Comparison of ENCODE assay signal across 8 cellular contexts in genomic region chr15:90814193-90814811, GRCh38. TPM values are rescaled to one million over a fixed set of nuclear protein-coding genes. Genes with fewer than 3 reads are reported as not detected.
A peak's percentile ranks its signal among the peaks of the same experiment; 100 is the strongest.
DNase-seq lines count a peak whose midpoint lies in the region; ATAC-seq and TF ChIP-seq lines count a peak whose summit lies in the region.

No MANE protein-coding gene starts in this region.

- no peaks in the 10 kb centered on the region for H3K9me3 Mint-ChIP-seq in CD14-positive monocyte
- H3K9me3 Mint-ChIP-seq in activated naive CD8-positive, alpha-beta T cell treated with anti-CD3 and anti-CD28 coated beads, Interleukin-2, amount 10 ng/mL, durations not matched to agents 7 days and 5 days = no peaks in the 10 kb centered on the region
- H3K9me3 Mint-ChIP-seq in memory B cell = no peaks in the 10 kb centered on the region

- TF ChIP-seq CTCF in CD14-positive monocyte (IDR thresholded peaks at IDR 0.05) = no peak

- DNase-seq in CD14-positive monocyte (ENCODE audit: low spot score) (no peak), memory B cell (ENCODE audit: low spot score in 2 of 2) (no peak), Kasumi-1 (lab: John Stamatoyannopoulos, UW) (no peak), AML-193 (lab: John Stamatoyannopoulos, UW) (no peak), NCI-H2196 (lab: John Stamatoyannopoulos, UW; ENCODE audit: unreplicated experiment) (no peak)
- no peak for DNase-seq in activated naive CD8-positive, alpha-beta T cell treated with anti-CD3 and anti-CD28 coated beads, Interleukin-2, amount 10 ng/mL, durations not matched to agents 7 days and 5 days
- no peak for DNase-seq in effector CD4-positive, alpha-beta T cell

- peak overlapping the region in 4 of 7 donors; percentile 25 to 73 (median 54) for H3K27ac Mint-ChIP-seq in CD14-positive monocyte
- H3K27ac Mint-ChIP-seq in activated naive CD8-positive, alpha-beta T cell treated with anti-CD3 and anti-CD28 coated beads, Interleukin-2, amount 10 ng/mL, durations not matched to agents 7 days and 5 days = peak overlapping the region; percentile 91
- peak overlapping the region; percentile 41 for H3K27ac Mint-ChIP-seq in memory B cell

- intact Hi-C loops in CD14-positive monocyte (cut with micrococcal nuclease) = loop anchor here in 1 of 2 donors (10.0 kb wide), 1 partner anchor 60 kb away; no protein-coding TSS in a partner anchor

- H3K4me1 Mint-ChIP-seq in CD14-positive monocyte = peaks cover 54% of the 10 kb centered on the region
- peaks cover 68% of the 10 kb centered on the region for H3K4me1 Mint-ChIP-seq in activated naive CD8-positive, alpha-beta T cell treated with anti-CD3 and anti-CD28 coated beads, Interleukin-2, amount 10 ng/mL, durations not matched to agents 7 days and 5 days
- H3K4me1 Mint-ChIP-seq in memory B cell = peaks cover 24% of the 10 kb centered on the region

- H3K27me3 Mint-ChIP-seq in CD14-positive monocyte (ENCODE audit: low read depth in 3 of 3) = peaks cover 0 to 4% (median 0%) of the 10 kb centered on the region in 3 donors
- no peaks in the 10 kb centered on the region for H3K27me3 Mint-ChIP-seq in activated naive CD8-positive, alpha-beta T cell treated with anti-CD3 and anti-CD28 coated beads, Interleukin-2, amount 10 ng/mL, durations not matched to agents 7 days and 5 days
- no peaks in the 10 kb centered on the region for H3K27me3 Mint-ChIP-seq in memory B cell

- POLR2A ChIA-PET in activated naive CD8-positive, alpha-beta T cell treated with anti-CD3 and anti-CD28 coated beads, Interleukin-2, amount 10 ng/mL, durations not matched to agents 7 days and 5 days (lab: Charles Lee) = interaction anchor here (1.0 to 5.1 kb wide), 6 partner anchors 15 to 89 kb away, joined by 4 to 22 read pairs (median 5); partner anchors contain the start of gene MAN2A2

- peaks cover 27 to 29% of the 10 kb centered on the region in 2 donors for H3K36me3 Mint-ChIP-seq in CD14-positive monocyte
- H3K36me3 Mint-ChIP-seq in activated naive CD8-positive, alpha-beta T cell treated with anti-CD3 and anti-CD28 coated beads, Interleukin-2, amount 10 ng/mL, durations not matched to agents 7 days and 5 days = peaks cover 36% of the 10 kb centered on the region
- peaks cover 24% of the 10 kb centered on the region for H3K36me3 Mint-ChIP-seq in memory B cell

- H3K4me3 Mint-ChIP-seq in CD14-positive monocyte = no peak overlapping the region
- H3K4me3 Mint-ChIP-seq in activated naive CD8-positive, alpha-beta T cell treated with anti-CD3 and anti-CD28 coated beads, Interleukin-2, amount 10 ng/mL, durations not matched to agents 7 days and 5 days = peak overlapping the region; percentile 37
- no peak overlapping the region for H3K4me3 Mint-ChIP-seq in memory B cell

- ATAC-seq in GM21529 (IDR thresholded peaks at IDR 0.05; ENCODE audit: unreplicated experiment) = peak; percentile 44
- ATAC-seq in activated naive CD8-positive, alpha-beta T cell treated with anti-CD3 and anti-CD28 coated beads, Interleukin-2, amount 10 ng/mL, durations not matched to agents 7 days and 5 days (ENCODE audit: low read depth) = no peak
- no peak for ATAC-seq in memory B cell (ENCODE audit: low read depth)

RNA-seq across cellular contexts. Expression of gene FURIN, which starts 54.1 kb away (rescaled TPM):
- polyA plus RNA-seq in CD14-positive monocyte = 10 to 100 TPM in 1 of 2 donors, 1 to 10 TPM in 1; 6.5 to 14.3 TPM
- 10 to 100 TPM; 62.2 to 63.5 TPM for total RNA-seq in activated naive CD8-positive, alpha-beta T cell treated with anti-CD3 and anti-CD28 coated beads, Interleukin-2, amount 10 ng/mL, durations not matched to agents 7 days and 5 days

Comparison
In these comparisons a context has a peak if more than half of its experiments do, and no peak if none do; other contexts are left out.
1. H3K27ac Mint-ChIP-seq: peak in every context shown above with its lines; median percentile 91 in activated naive CD8-positive, alpha-beta T cell treated with anti-CD3 and anti-CD28 coated beads, Interleukin-2, amount 10 ng/mL, durations not matched to agents 7 days and 5 days; 54 in CD14-positive monocyte; 41 in memory B cell.